Comparison of ENCODE assay signal across 24 cellular contexts in genomic region chr3:49256152-49256551, GRCh38.
"Had no signal": no experiment of that assay in that cellular context is flagged by ENCODE, and none has a peak within 500 bp of the region (broad histone marks: within the 10 kb centered on the region; RNA-seq: fewer than 3 reads in every experiment).

No MANE protein-coding gene starts in this region.

- H3K27ac Mint-ChIP-seq: activated B cell treated with CpG ODN at 0.5 μM for 24 hours; activated CD4-positive, alpha-beta T cell treated with anti-CD3 and anti-CD28 coated beads, Interleukin-2, amount 10 ng/mL, durations not matched to agents 7 days and 5 days; activated T-cell treated with anti-CD3 and anti-CD28 coated beads, Interleukin-2, amount 50 U/mL, for 72 hours; dendritic cell treated with granulocyte-macrophage colony-stimulating factor and Interleukin-4, amounts not matched to agents 40 ng/mL and 50 ng/mL, for 4 days; immature natural killer cell; natural killer cell treated with Interleukin-12 subunit alpha and Interleukin-12 subunit beta and Interleukin-15 and Interleukin-18, amount 100 ng/mL, for 72 hours; progenitor cell of endocrine pancreas; stimulated activated naive CD8-positive, alpha-beta T cell treated with anti-CD3 and anti-CD28 coated beads, Interleukin-15, Interleukin-2, amounts not matched to agents 100 ng/mL and 50 ng/mL, for 24 hours; T-helper 2 cell treated with Interferon-gamma antibody and Interleukin-4, amounts not matched to agents 5 μg/mL and 100 μg/mL, for 36 hours had no signal

- H3K27ac ChIP-seq: cardiac muscle cell, esophagus muscularis mucosa, heart right ventricle, right atrium auricular region, suprapubic skin, upper lobe of left lung had no signal

- H3K36me3 ChIP-seq: cardiac muscle cell, right atrium auricular region, suprapubic skin, upper lobe of left lung had no signal

- H3K36me3 Mint-ChIP-seq: activated naive CD4-positive, alpha-beta T cell treated with anti-CD3 and anti-CD28 coated beads, Interleukin-2, amount 50 U/mL, for 72 hours; immature natural killer cell; natural killer cell treated with Interleukin-12 subunit alpha and Interleukin-12 subunit beta and Interleukin-15 and Interleukin-18, amount 100 ng/mL, for 72 hours had no signal

- H3K4me1 Mint-ChIP-seq: activated B cell treated with CpG ODN at 0.5 μM for 24 hours, immature natural killer cell had no signal

- H3K9me3 Mint-ChIP-seq: activated B cell treated with CpG ODN at 0.5 μM for 24 hours; activated CD4-positive, alpha-beta T cell treated with anti-CD3 and anti-CD28 coated beads, Interleukin-2, amount 10 ng/mL, durations not matched to agents 7 days and 5 days; activated naive CD4-positive, alpha-beta T cell treated with anti-CD3 and anti-CD28 coated beads, Interleukin-2, amount 50 U/mL, for 72 hours; activated T-cell treated with anti-CD3 and anti-CD28 coated beads, Interleukin-2, amount 50 U/mL, for 72 hours; dendritic cell treated with granulocyte-macrophage colony-stimulating factor and Interleukin-4, amounts not matched to agents 40 ng/mL and 50 ng/mL, for 4 days; immature natural killer cell; natural killer cell treated with Interleukin-12 subunit alpha and Interleukin-12 subunit beta and Interleukin-15 and Interleukin-18, amount 100 ng/mL, for 72 hours; stimulated activated naive CD8-positive, alpha-beta T cell treated with anti-CD3 and anti-CD28 coated beads, Interleukin-15, Interleukin-2, amounts not matched to agents 100 ng/mL and 50 ng/mL, for 24 hours; T-helper 2 cell treated with Interferon-gamma antibody and Interleukin-4, amounts not matched to agents 5 μg/mL and 100 μg/mL, for 36 hours had no signal

- H3K27me3 Mint-ChIP-seq: activated B cell treated with CpG ODN at 0.5 μM for 24 hours; activated CD4-positive, alpha-beta T cell treated with anti-CD3 and anti-CD28 coated beads, Interleukin-2, amount 10 ng/mL, durations not matched to agents 7 days and 5 days; dendritic cell treated with granulocyte-macrophage colony-stimulating factor and Interleukin-4, amounts not matched to agents 40 ng/mL and 50 ng/mL, for 4 days; natural killer cell treated with Interleukin-12 subunit alpha and Interleukin-12 subunit beta and Interleukin-15 and Interleukin-18, amount 100 ng/mL, for 72 hours; progenitor cell of endocrine pancreas; stimulated activated naive CD8-positive, alpha-beta T cell treated with anti-CD3 and anti-CD28 coated beads, Interleukin-15, Interleukin-2, amounts not matched to agents 100 ng/mL and 50 ng/mL, for 24 hours had no signal

- H3K4me3 Mint-ChIP-seq: activated B cell treated with CpG ODN at 0.5 μM for 24 hours; activated CD4-positive, alpha-beta T cell treated with anti-CD3 and anti-CD28 coated beads, Interleukin-2, amount 10 ng/mL, durations not matched to agents 7 days and 5 days; activated T-cell treated with anti-CD3 and anti-CD28 coated beads, Interleukin-2, amount 50 U/mL, for 72 hours; dendritic cell treated with granulocyte-macrophage colony-stimulating factor and Interleukin-4, amounts not matched to agents 40 ng/mL and 50 ng/mL, for 4 days; immature natural killer cell; natural killer cell treated with Interleukin-12 subunit alpha and Interleukin-12 subunit beta and Interleukin-15 and Interleukin-18, amount 100 ng/mL, for 72 hours; stimulated activated naive CD8-positive, alpha-beta T cell treated with anti-CD3 and anti-CD28 coated beads, Interleukin-15, Interleukin-2, amounts not matched to agents 100 ng/mL and 50 ng/mL, for 24 hours; T-helper 2 cell treated with Interferon-gamma antibody and Interleukin-4, amounts not matched to agents 5 μg/mL and 100 μg/mL, for 36 hours had no signal

- ATAC-seq: activated naive CD4-positive, alpha-beta T cell treated with anti-CD3 and anti-CD28 coated beads, Interleukin-2, amount 50 U/mL, for 72 hours; activated T-cell treated with anti-CD3 and anti-CD28 coated beads, Interleukin-2, amount 50 U/mL, for 72 hours; heart right ventricle; natural killer cell treated with Interleukin-12 subunit alpha and Interleukin-12 subunit beta and Interleukin-15 and Interleukin-18, amount 100 ng/mL, for 72 hours had no signal

- DNase-seq: activated B cell treated with CpG ODN at 0.5 μM for 24 hours; activated CD4-positive, alpha-beta T cell treated with anti-CD3 and anti-CD28 coated beads, Interleukin-2, amount 10 ng/mL, durations not matched to agents 7 days and 5 days; activated CD8-positive, alpha-beta memory T cell treated with anti-CD3 and anti-CD28 coated beads for 24 hours; activated CD8-positive, alpha-beta memory T cell treated with anti-CD3 and anti-CD28 coated beads, Interleukin-2, amount 50 U/mL, for 48 hours; activated gamma-delta T cell treated with Interleukin-2 at 50 U/mL for 16 hours; activated T-cell treated with anti-CD3 and anti-CD28 coated beads, Interleukin-2, amount 50 U/mL, for 72 hours; effector CD8-positive, alpha-beta T cell; heart right ventricle; immature natural killer cell; mesendoderm; stimulated activated CD4-positive, alpha-beta T cell treated with anti-CD3 and anti-CD28 coated beads, Interleukin-15, amount 100 ng/mL, for 24 hours; stimulated activated CD4-positive, alpha-beta T cell treated with anti-CD3 and anti-CD28 coated beads, Interleukin-2, amount 100 ng/mL, for 48 hours; SW 1271; upper lobe of left lung had no signal

- H3K9me3 ChIP-seq: esophagus muscularis mucosa, heart right ventricle, right atrium auricular region, suprapubic skin, upper lobe of left lung had no signal

- H3K4me3 ChIP-seq: cardiac muscle cell, esophagus muscularis mucosa, heart right ventricle, right atrium auricular region, suprapubic skin, upper lobe of left lung had no signal

- H3K27me3 ChIP-seq: cardiac muscle cell, esophagus muscularis mucosa, heart right ventricle, right atrium auricular region, suprapubic skin, upper lobe of left lung had no signal

- H3K4me1 ChIP-seq: heart right ventricle, right atrium auricular region, upper lobe of left lung had no signal
